In the genomic region with DNA sequence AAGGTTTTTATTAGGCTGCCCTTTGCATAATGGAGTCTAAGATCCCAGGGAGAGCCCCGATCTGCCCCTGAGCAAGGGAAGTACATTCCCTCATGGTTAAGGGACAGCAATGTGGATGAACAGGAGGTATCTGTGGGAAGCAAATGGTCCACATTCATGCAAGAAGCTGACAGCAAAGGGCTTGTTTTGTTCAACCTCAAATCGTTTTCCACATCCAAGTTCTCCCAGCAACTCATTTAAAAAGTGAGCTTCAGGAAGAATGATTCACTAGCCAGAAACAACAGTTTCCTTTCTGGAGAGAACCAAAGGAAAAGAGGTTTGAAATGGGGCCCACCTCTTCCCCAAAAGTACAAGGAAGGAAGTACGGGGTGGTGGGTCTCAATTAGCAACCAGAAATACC, we compare ENCODE assay signal across 13 cellular contexts. TPM values are rescaled to one million over a fixed set of nuclear protein-coding genes. Genes with fewer than 3 reads are reported as not detected.
DNase-seq lines count a peak whose midpoint lies in the region; ATAC-seq and TF ChIP-seq lines count a peak whose summit lies in the region.
"Had no signal": no experiment of that assay in that cellular context is flagged by ENCODE, and none has a peak within 500 bp of the region (broad histone marks: within the 10 kb centered on the region; RNA-seq: fewer than 3 reads in every experiment).

No MANE protein-coding gene starts in this region.

- H3K27me3 Mint-ChIP-seq in memory B cell = no peaks in the 10 kb centered on the region

- ATAC-seq in right cardiac atrium = peak in 1 of 2 donors; percentile 24
- no peak for ATAC-seq in Right ventricle myocardium superior (ENCODE audit: poor library complexity)
- no peak for ATAC-seq in memory B cell (ENCODE audit: low read depth)
- no peak for ATAC-seq in GM21381 (IDR thresholded peaks at IDR 0.05; ENCODE audit: unreplicated experiment)
- no peak for ATAC-seq in GM18858 (IDR thresholded peaks at IDR 0.05; ENCODE audit: unreplicated experiment)

- H3K4me1 Mint-ChIP-seq in memory B cell = peaks cover 41% of the 10 kb centered on the region

- H3K4me1 ChIP-seq in right cardiac atrium (ENCODE audit: control insufficient read depth, insufficient read depth, low read length) = peaks cover 34% of the 10 kb centered on the region
- peaks cover 57% of the 10 kb centered on the region for H3K4me1 ChIP-seq in vagina

- 48% methylated on average over 3 of the region's 3 CpGs for WGBS in right cardiac atrium

- peak overlapping the region; percentile 33 for H3K27ac ChIP-seq in right cardiac atrium (ENCODE audit: low read length)
- peak overlapping the region; percentile 22 for H3K27ac ChIP-seq in vagina
- H3K27ac ChIP-seq: C4-2B had no signal

- in situ Hi-C loops in astrocyte of the spinal cord (cut with HindIII; ENCODE audit: low sequenced_read_pairs) = no loop called here

- no peaks in the 10 kb centered on the region for H3K9me3 Mint-ChIP-seq in memory B cell

- H3K4me3 ChIP-seq in right cardiac atrium (ENCODE audit: low read length) (no peak overlapping the region), astrocyte of the spinal cord (ENCODE audit: low read depth, low read length) (no peak overlapping the region), vagina (no peak overlapping the region)

- peaks cover 20% of the 10 kb centered on the region for H3K36me3 Mint-ChIP-seq in memory B cell

- TF ChIP-seq POLR2A in vagina (IDR thresholded peaks at IDR 0.05) = no peak

- H3K27ac Mint-ChIP-seq in memory B cell = peak overlapping the region; percentile 77

- H3K36me3 ChIP-seq in vagina = peaks cover 0 to 39% of the 10 kb centered on the region in 2 donors

- H3K9me3 ChIP-seq in right cardiac atrium (ENCODE audit: control insufficient read depth, low read length) = no peaks in the 10 kb centered on the region
- H3K9me3 ChIP-seq in vagina = no peaks in the 10 kb centered on the region

- H3K27me3 ChIP-seq in right cardiac atrium (ENCODE audit: control insufficient read depth, insufficient read depth) (no peaks in the 10 kb centered on the region), vagina (no peaks in the 10 kb centered on the region)

- DNase-seq in right cardiac atrium (no peak), Right ventricle myocardium superior (no peak), astrocyte of the spinal cord (ENCODE audit: low read depth, low spot score) (peak; percentile 38), memory B cell (ENCODE audit: low spot score in 2 of 2) (no peak), vagina (ENCODE audit: extremely low spot score in 2 of 2) (no peak), superior temporal gyrus (ENCODE audit: extremely low spot score) (no peak)
- DNase-seq: activated CD4-positive, alpha-beta T cell treated with anti-CD3 and anti-CD28 coated beads for 1 hour; NCI-H1048 had no signal

- peak overlapping the region; percentile 44 for H3K4me3 Mint-ChIP-seq in memory B cell

- no peak for TF ChIP-seq CTCF in astrocyte of the spinal cord (IDR thresholded peaks at IDR 0.05; ENCODE audit: low read depth, low read length)
- no peak for TF ChIP-seq CTCF in vagina (IDR thresholded peaks at IDR 0.05)

- intact Hi-C loops in right cardiac atrium (cut with DNase I) = no loop called here
- intact Hi-C loops in Right ventricle myocardium superior (cut with DNase I) = no loop called here
- intact Hi-C loops in vagina (cut with DNase I) = no loop called here

RNA-seq across cellular contexts. Expression of gene HSPB9, which starts 9.4 kb away (rescaled TPM):
- total RNA-seq in right cardiac atrium (under 1 TPM in 3 of 4 donors, not detected in 1; 0.20 to 0.21 (median 0.20) TPM), Right ventricle myocardium superior (0.11 TPM), vagina (1.2 TPM)
- 0.18 TPM for polyA plus RNA-seq in right cardiac atrium
- total RNA-seq: bronchial epithelial cell, osteocyte had no signal

RNA-seq across cellular contexts. Expression of gene KAT2A, which starts 10.8 kb away (rescaled TPM):
- total RNA-seq in right cardiac atrium (10 to 100 TPM; 15.8 to 32.4 (median 23.3) TPM), Right ventricle myocardium superior (22.6 TPM), vagina (63.1 TPM)
- polyA plus RNA-seq in right cardiac atrium = 30.1 TPM

RNA-seq across cellular contexts. Expression of gene DHX58, which starts 19.5 kb away (rescaled TPM):
- 1 to 10 TPM; 5.4 to 8.0 (median 6.1) TPM for total RNA-seq in right cardiac atrium
- 7.2 TPM for polyA plus RNA-seq in right cardiac atrium
- 2.5 TPM for total RNA-seq in Right ventricle myocardium superior
- 8.1 TPM for total RNA-seq in vagina

RNA-seq across cellular contexts. Expression of gene RAB5C, which starts 22.8 kb away (rescaled TPM):
- total RNA-seq in right cardiac atrium (10 to 100 TPM; 39.9 to 58.1 (median 53.8) TPM), Right ventricle myocardium superior (38.6 TPM), vagina (111 TPM)
- 55.0 TPM for polyA plus RNA-seq in right cardiac atrium

RNA-seq across cellular contexts. Expression of gene ZNF385C, which starts 33.7 kb away (rescaled TPM):
- total RNA-seq in right cardiac atrium (under 1 TPM in 3 of 4 donors, not detected in 1; 0.29 to 0.42 (median 0.31) TPM), Right ventricle myocardium superior (0.16 TPM), vagina (0.49 TPM)
- 0.32 TPM for polyA plus RNA-seq in right cardiac atrium
